In genomic region chr16:72833491-72833890, GRCh38 we compare ENCODE assay signal across 17 cellular contexts.
"Had no signal": no experiment of that assay in that cellular context is flagged by ENCODE, and none has a peak within 500 bp of the region (broad histone marks: within the 10 kb centered on the region; RNA-seq: fewer than 3 reads in every experiment).

No MANE protein-coding gene starts in this region.

- H3K27me3 ChIP-seq: adrenal gland, right lobe of liver, tibial nerve had no signal

- H3K4me3 ChIP-seq: adrenal gland, right lobe of liver, tibial nerve had no signal

- DNase-seq: activated B cell treated with CpG ODN at 0.5 μM for 24 hours; activated CD4-positive, alpha-beta T cell treated with anti-CD3 and anti-CD28 coated beads, Interleukin-2, amount 10 ng/mL, durations not matched to agents 24 days and 14 days; activated CD8-positive, alpha-beta memory T cell treated with anti-CD3 and anti-CD28 coated beads, Interleukin-2, amount 50 U/mL, for 4 hours; activated CD8-positive, alpha-beta T cell treated with anti-CD3 and anti-CD28 coated beads, Interleukin-2, amount 10 ng/mL, durations not matched to agents 7 days and 5 days; activated effector memory CD4-positive, alpha-beta T cell treated with anti-CD3 and anti-CD28 coated beads, Interleukin-2, amount 50 U/mL, for 16 hours; activated T-cell treated with anti-CD3 and anti-CD28 coated beads, Interleukin-2, amount 50 U/mL, for 48 hours; hippocampal formation; kidney; left ventricle myocardium superior; mesendoderm; nucleus accumbens; right lobe of liver had no signal

- ATAC-seq: activated CD8-positive, alpha-beta T cell treated with anti-CD3 and anti-CD28 coated beads, Interleukin-2, amount 10 ng/mL, durations not matched to agents 7 days and 5 days; esophagus mucosa; natural killer cell treated with Interleukin-12 subunit alpha and Interleukin-12 subunit beta and Interleukin-15 and Interleukin-18, amount 100 ng/mL, for 72 hours; right lobe of liver; stimulated activated memory B cell treated with anti-CD40 and anti-IgM and Interleukin-4, amounts not matched to agents 10 μg/mL and 1 μg/mL and 100 μg/mL, for 72 hours had no signal

- H3K9me3 ChIP-seq: adrenal gland, right lobe of liver, tibial nerve had no signal

- H3K27ac ChIP-seq: right lobe of liver had no signal
